1 cellular context compared by ENCODE assay signal in the genomic region with DNA sequence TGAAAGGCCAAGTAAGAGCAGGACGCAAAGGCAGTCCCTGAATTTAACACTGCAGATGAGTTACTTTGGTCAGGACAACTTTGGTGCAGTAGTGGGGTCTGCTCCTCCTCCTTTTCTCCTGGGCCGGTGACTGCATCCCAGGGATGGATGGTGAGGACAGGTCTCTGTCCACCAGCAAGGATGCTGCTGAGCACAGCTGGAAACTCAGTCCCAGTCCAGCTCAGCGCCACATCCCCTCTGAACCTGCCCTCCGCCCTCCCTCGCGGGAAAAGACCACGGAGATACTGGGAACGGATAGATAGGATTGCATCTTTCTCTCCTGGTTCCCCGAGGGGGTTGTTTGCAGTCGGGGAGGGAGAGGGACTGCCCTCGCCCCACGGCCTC.
TF ChIP-seq lines count a peak whose summit lies in the region.

No MANE protein-coding gene starts in this region.

TF ChIP-seq in H1, 55 proteins besides CTCF, POLR2A, EP300 and RAD21:
- TF ChIP-seq YY1 (IDR thresholded peaks at IDR 0.05; ENCODE audit: low read depth, low read length) (no peak), RFX5 (IDR thresholded peaks at IDR 0.05; ENCODE audit: borderline replicate concordance, low read depth, low read length) (no peak)
